24 cellular contexts compared by ENCODE assay signal in genomic region chr7:123209786-123210185, GRCh38. TPM values are rescaled to one million over a fixed set of nuclear protein-coding genes. Genes with fewer than 3 reads are reported as not detected.
DNase-seq lines count a peak whose midpoint lies in the region; ATAC-seq, FAIRE-seq and TF ChIP-seq lines count a peak whose summit lies in the region.
"Had no signal": no experiment of that assay in that cellular context is flagged by ENCODE, and none has a peak within 500 bp of the region (broad histone marks: within the 10 kb centered on the region; RNA-seq: fewer than 3 reads in every experiment).

No MANE protein-coding gene starts in this region.

- H3K9me3 ChIP-seq in cardiac muscle cell (ENCODE audit: low read depth): no peaks in the 10 kb centered on the region
- no peaks in the 10 kb centered on the region for H3K9me3 ChIP-seq in colonic mucosa
- H3K9me3 ChIP-seq in HepG2 (ENCODE audit: low read length): peaks cover 6% of the 10 kb centered on the region
- no peaks in the 10 kb centered on the region for H3K9me3 ChIP-seq in transverse colon
- H3K9me3 ChIP-seq in MG63: no peaks in the 10 kb centered on the region
- H3K9me3 ChIP-seq: Peyer's patch had no signal

- ATAC-seq in Right ventricle myocardium superior (ENCODE audit: poor library complexity) (no peak), HepG2 (no peak)
- ATAC-seq: activated CD8-positive, alpha-beta T cell treated with anti-CD3 and anti-CD28 coated beads, Interleukin-2, amount 10 ng/mL, durations not matched to agents 7 days and 5 days had no signal

- H3K27ac ChIP-seq in cardiac muscle cell (no peak overlapping the region), colonic mucosa (no peak overlapping the region), HepG2 (ENCODE audit: extremely low read length, insufficient read depth, low read length) (no peak overlapping the region), transverse colon (peak overlapping the region in 1 of 4 donors; percentile 27)

- no TSS peak for BruUV-seq in HepG2 (replicated peaks; lab: Mats Ljungman, UMichigan)

- H3K27me3 ChIP-seq in cardiac muscle cell (no peaks in the 10 kb centered on the region), colonic mucosa (no peaks in the 10 kb centered on the region), HepG2 (ENCODE audit: control insufficient read depth in 1 of 2, insufficient read depth in 2 of 2, low read length in 2 of 2) (no peaks in the 10 kb centered on the region; a peak in 1 of 5 replicates), transverse colon (no peaks in the 10 kb centered on the region), MG63 (no peaks in the 10 kb centered on the region)
- H3K27me3 ChIP-seq: Peyer's patch had no signal

- H3K36me3 ChIP-seq in cardiac muscle cell: no peaks in the 10 kb centered on the region
- no peaks in the 10 kb centered on the region for H3K36me3 ChIP-seq in colonic mucosa
- no peaks in the 10 kb centered on the region for H3K36me3 ChIP-seq in HepG2 (replicated peaks in 1 of 2; ENCODE audit: control insufficient read depth in 1 of 2, insufficient read depth in 2 of 2, low read length in 2 of 2)
- H3K36me3 ChIP-seq in transverse colon: no peaks in the 10 kb centered on the region
- no peaks in the 10 kb centered on the region for H3K36me3 ChIP-seq in MG63
- H3K36me3 ChIP-seq: Peyer's patch had no signal

- H2AFZ ChIP-seq in HepG2 (ENCODE audit: low read length): no peak overlapping the region

- H3K4me1 ChIP-seq in cardiac muscle cell (ENCODE audit: low read depth) (peaks cover 15% of the 10 kb centered on the region), colonic mucosa (no peaks in the 10 kb centered on the region), HepG2 (ENCODE audit: insufficient read depth, low read length) (no peaks in the 10 kb centered on the region), transverse colon (peaks cover 0 to 15% (median 2%) of the 10 kb centered on the region in 4 donors)

- H3K4me3 ChIP-seq in cardiac muscle cell (no peak overlapping the region), colonic mucosa (no peak overlapping the region), HepG2 (replicated peaks in 1 of 3; ENCODE audit: insufficient read depth in 1 of 3, low read depth in 2 of 3, low read length in 3 of 3) (no peak overlapping the region), transverse colon (no peak overlapping the region), MG63 (no peak overlapping the region)
- H3K4me3 ChIP-seq: Peyer's patch had no signal

- TF ChIP-seq RAD21 in HepG2 (CRISPR knock-in tag; IDR thresholded peaks at IDR 0.05): no peak

- FAIRE-seq in HepG2 (lab: Jason Lieb, UNC): no peak

- H3K79me2 ChIP-seq in HepG2 (ENCODE audit: insufficient read depth, low read length): no peaks in the 10 kb centered on the region

- no peak overlapping the region for H3K9ac ChIP-seq in colonic mucosa (ENCODE audit: low read depth in 2 of 2, low read length in 2 of 2)
- no peak overlapping the region for H3K9ac ChIP-seq in HepG2 (ENCODE audit: insufficient read depth, low read depth, low read length)

- TF ChIP-seq EP300 in HepG2 (IDR thresholded peaks at IDR 0.05; ENCODE audit: low read depth in 2 of 2, low read length in 2 of 2) (no peak), HepG2 (CRISPR knock-in tag; IDR thresholded peaks at IDR 0.05; ENCODE audit: borderline replicate concordance) (no peak), transverse colon (IDR thresholded peaks at IDR 0.05; ENCODE audit: low read depth) (no peak)

- 2% methylated on average over 3 of the region's 3 CpGs for WGBS in HepG2 (ENCODE audit: low lambda C conversion rate)
- 52% methylated on average over 3 of the region's 3 CpGs; no CpG with 5 or more reads in 1 of the 2 donors for WGBS in transverse colon (ENCODE audit: low coverage in 1 of 2), 2 donors

- no peaks in the 10 kb centered on the region for H4K20me1 ChIP-seq in HepG2 (ENCODE audit: insufficient read depth, low read length)

- no peak for TF ChIP-seq CTCF in cardiac muscle cell (IDR thresholded peaks at IDR 0.05; ENCODE audit: low read depth, low read length)
- TF ChIP-seq CTCF in colonic mucosa (IDR thresholded peaks at IDR 0.05): no peak
- TF ChIP-seq CTCF in HepG2 (CRISPR knock-in tag; IDR thresholded peaks at IDR 0.05): no peak
- TF ChIP-seq CTCF in transverse colon (IDR thresholded peaks at IDR 0.05): no peak

- intact Hi-C loops in Right ventricle myocardium superior (cut with DNase I): no loop called here
- intact Hi-C loops in colonic mucosa (cut with DNase I): loop anchor here (5.0 kb wide), 1 partner anchor 158 kb away; no protein-coding TSS in a partner anchor
- intact Hi-C loops in HepG2 (cut with micrococcal nuclease; ENCODE audit: unreplicated experiment): loop anchor here (1.0 kb wide), 1 partner anchor 158 kb away; no protein-coding TSS in a partner anchor
- intact Hi-C loops in transverse colon (cut with DNase I; ENCODE audit: low total_unique reads): no loop called here

- TF ChIP-seq POLR2A in HepG2 (IDR thresholded peaks at IDR 0.05; ENCODE audit: insufficient read depth in 1 of 2, low read depth in 2 of 2, low read length in 2 of 2): no peak
- no peak for TF ChIP-seq POLR2A in transverse colon (IDR thresholded peaks at IDR 0.05)

- in situ Hi-C loops in HepG2 (cut with HindIII; ENCODE audit: extremely low pct_ligation_motif_present, low pct_unique_long_range_greater_than_20kb): no loop called here
- in situ Hi-C loops in transverse colon (cut with MboI; ENCODE audit: low pct_ligation_motif_present in 1 of 4, low pct_unique_long_range_greater_than_20kb in 1 of 4, low sequenced_read_pairs in 3 of 4): no loop called here

- H3K4me2 ChIP-seq in HepG2 (ENCODE audit: low read depth, low read length): no peak overlapping the region

- CTCF ChIA-PET in HepG2 (lab: Yijun Ruan, JAX; ENCODE audit: low intra/inter-chr PET ratio, low total read pairs): no interaction called here

- POLR2A ChIA-PET in HepG2 (lab: Yijun Ruan, JAX): no interaction called here

- DNase-seq in cardiac muscle cell (ENCODE audit: low read depth in 1 of 2, low spot score in 1 of 2) (peak; percentile 20 to 50), Right ventricle myocardium superior (no peak), colonic mucosa (peak; percentile 40), HepG2 (ENCODE audit: low spot score) (peak; percentile 20), transverse colon (peak; percentile 21), HT-29 (ENCODE audit: low spot score) (no peak), MG63 (no peak), GM19240 (ENCODE audit: insufficient read length, low spot score) (no peak)
- DNase-seq: 8988T; activated CD8-positive, alpha-beta T cell treated with anti-CD3 and anti-CD28 coated beads, Interleukin-2, amount 10 ng/mL, durations not matched to agents 7 days and 5 days; activated effector memory CD4-positive, alpha-beta T cell treated with Interleukin-2 at 50 U/mL for 16 hours; activated naive CD8-positive, alpha-beta T cell treated with anti-CD3 and anti-CD28 coated beads for 36 hours; activated T-cell treated with anti-CD3 and anti-CD28 coated beads for 4 hours; CD4-positive, alpha-beta memory T cell; GF-D8; GOT3; head of caudate nucleus; KG1; midbrain; NCI-H1436 treated with DMSO at 0.1 percent for 48 hours; NCI-H510A treated with DMSO at 0.1 percent for 48 hours had no signal

TF ChIP-seq in HepG2, 621 proteins besides CTCF, POLR2A, EP300 and RAD21 (continues in another document):
- TF ChIP-seq TAF15 (IDR thresholded peaks at IDR 0.05; ENCODE audit: low read depth, low read length, poor library complexity, severe bottlenecking): no peak
- TF ChIP-seq ZNF546 (CRISPR knock-in tag; conservative IDR thresholded peaks at IDR 0.05): no peak

RNA-seq across cellular contexts. Expression of gene SLC13A1, which starts 10.0 kb away (rescaled TPM):
- total RNA-seq in cardiac muscle cell: not detected in 2 replicates
- polyA plus RNA-seq in cardiac muscle cell: not detected in 2 replicates
- not detected for total RNA-seq in Right ventricle myocardium superior
- under 1 TPM; 0.32 to 0.40 TPM for total RNA-seq in colonic mucosa
- not detected in 2 replicates for total RNA-seq in HepG2 (2016; rRNA removed; fragmentation: Illumina TruSeq; extraction: Trizol)
- not detected in 2 replicates for total RNA-seq in HepG2 (2016; cell fraction: cytosol; rRNA removed; fragmentation: Illumina TruSeq; extraction: Trizol; ENCODE audit: low read depth)
- not detected in 2 replicates for total RNA-seq in HepG2 (2016; cell fraction: insoluble cytoplasmic fraction; rRNA removed; fragmentation: Illumina TruSeq; extraction: Trizol)
- total RNA-seq in HepG2 (2016; cell fraction: membrane; rRNA removed; fragmentation: Illumina TruSeq; extraction: Trizol): not detected in 2 replicates
- total RNA-seq in HepG2 (2016; cell fraction: nucleus; rRNA removed; fragmentation: Illumina TruSeq; extraction: Trizol): not detected in 2 replicates
- polyA plus RNA-seq in HepG2 (2011; rRNA removed): not detected in 2 replicates
- not detected in 2 replicates for polyA plus RNA-seq in HepG2 (2011; cell fraction: cytosol; rRNA removed)
- polyA plus RNA-seq in HepG2 (2011; cell fraction: nucleus; rRNA removed): not detected in 2 replicates
- not detected in 2 replicates for polyA plus RNA-seq in HepG2 (2012)
- not detected in 2 replicates for polyA plus RNA-seq in HepG2 (2016; cell fraction: cytosol; fragmentation: Illumina TruSeq; extraction: Trizol; ENCODE audit: low read depth)
- polyA plus RNA-seq in HepG2 (2016; cell fraction: insoluble cytoplasmic fraction; fragmentation: Illumina TruSeq; extraction: Trizol; ENCODE audit: low read depth): not detected in 2 replicates
- polyA plus RNA-seq in HepG2 (2016; cell fraction: membrane; fragmentation: Illumina TruSeq; extraction: Trizol; ENCODE audit: low read depth): not detected in 2 replicates
- polyA plus RNA-seq in HepG2 (2016; cell fraction: nucleus; fragmentation: Illumina TruSeq; extraction: Trizol; ENCODE audit: insufficient read depth, low read depth): not detected in 2 replicates
- not detected in 2 replicates for polyA minus RNA-seq in HepG2 (2011; rRNA and poly(A)+ RNA removed; ENCODE audit: low replicate concordance)
- not detected in 2 replicates for polyA minus RNA-seq in HepG2 (2011; cell fraction: cytosol; rRNA and poly(A)+ RNA removed)
- not detected in 2 replicates for polyA minus RNA-seq in HepG2 (2011; cell fraction: nucleus; rRNA and poly(A)+ RNA removed)
- total RNA-seq in transverse colon: 1 to 10 TPM in 2 of 4 donors, not detected in 2; 2.1 to 7.5 TPM
- not detected in 2 replicates for total RNA-seq in HT-29 (2014; rRNA removed; shearing (Covaris generic))
- not detected in 2 replicates for total RNA-seq in MG63 (2014; rRNA removed; shearing (Covaris generic); ENCODE audit: low replicate concordance)
- total RNA-seq: activated CD8-positive, alpha-beta T cell treated with anti-CD3 and anti-CD28 coated beads, Interleukin-2, amount 10 ng/mL, durations not matched to agents 7 days and 5 days; activated naive CD8-positive, alpha-beta T cell treated with anti-CD3 and anti-CD28 coated beads for 36 hours; CD4-positive, alpha-beta memory T cell; fibroblast of lung; T-helper 1 cell treated with Interleukin-12 subunit alpha and Interleukin-12 subunit beta and Interleukin-4 antibody, amounts not matched to agents 30 ng/mL and 1 ng/mL, for 36 hours had no signal
- polyA plus RNA-seq: CD4-positive, alpha-beta memory T cell; fibroblast of lung had no signal

Comparison
In these comparisons a context has a peak if more than half of its experiments do, and no peak if none do; other contexts are left out.
1. DNase-seq: peak in cardiac muscle cell (2 of 2), colonic mucosa (single experiment), HepG2 (single experiment) and transverse colon (single experiment); none in Right ventricle myocardium superior (single experiment), HT-29 (single experiment), MG63 (single experiment) and GM19240 (single experiment).
2. intact Hi-C loops: an anchor here in colonic mucosa (5.0 kb wide) and HepG2 (1.0 kb wide); none called in Right ventricle myocardium superior and transverse colon.